ENCODE assay signal across 8 cellular contexts in genomic region chr3:124558898-124559649, GRCh38.
DNase-seq lines count a peak whose midpoint lies in the region; ATAC-seq lines count a peak whose summit lies in the region.

No MANE protein-coding gene starts in this region.

- H3K36me3 Mint-ChIP-seq in natural killer cell treated with Interleukin-12 subunit alpha and Interleukin-12 subunit beta and Interleukin-15 and Interleukin-18, amount 100 ng/mL, for 72 hours: no peaks in the 10 kb centered on the region

- H3K4me1 Mint-ChIP-seq in natural killer cell treated with Interleukin-12 subunit alpha and Interleukin-12 subunit beta and Interleukin-15 and Interleukin-18, amount 100 ng/mL, for 72 hours (ENCODE audit: low read depth in 2 of 2): no peaks in the 10 kb centered on the region

- DNase-seq in GOT3 (lab: John Stamatoyannopoulos, UW): peak; percentile 25
- peak; percentile 97 for DNase-seq in NCI-H82 treated with DMSO at 0.1 percent for 48 hours (lab: John Stamatoyannopoulos, UW; ENCODE audit: unreplicated experiment)
- DNase-seq in epithelial cell of prostate (ENCODE audit: low read depth, low spot score): peak; percentile 63
- peak; percentile 85 for DNase-seq in mucosa of gallbladder (ENCODE audit: low spot score)
- no peak for DNase-seq in KG1 (lab: John Stamatoyannopoulos, UW)
- DNase-seq in natural killer cell treated with Interleukin-12 subunit alpha and Interleukin-12 subunit beta and Interleukin-15 and Interleukin-18, amount 100 ng/mL, for 72 hours (ENCODE audit: low spot score): no peak
- no peak for DNase-seq in OCI-M1 (lab: John Stamatoyannopoulos, UW)

- no peak for ATAC-seq in natural killer cell treated with Interleukin-12 subunit alpha and Interleukin-12 subunit beta and Interleukin-15 and Interleukin-18, amount 100 ng/mL, for 72 hours
- ATAC-seq in HG03378 (IDR thresholded peaks at IDR 0.05; ENCODE audit: unreplicated experiment): no peak

- no peak overlapping the region for H3K4me3 Mint-ChIP-seq in natural killer cell treated with Interleukin-12 subunit alpha and Interleukin-12 subunit beta and Interleukin-15 and Interleukin-18, amount 100 ng/mL, for 72 hours

- H3K27ac Mint-ChIP-seq in natural killer cell treated with Interleukin-12 subunit alpha and Interleukin-12 subunit beta and Interleukin-15 and Interleukin-18, amount 100 ng/mL, for 72 hours: no peak overlapping the region

- H3K9me3 Mint-ChIP-seq in natural killer cell treated with Interleukin-12 subunit alpha and Interleukin-12 subunit beta and Interleukin-15 and Interleukin-18, amount 100 ng/mL, for 72 hours: no peaks in the 10 kb centered on the region

- H3K27me3 Mint-ChIP-seq in natural killer cell treated with Interleukin-12 subunit alpha and Interleukin-12 subunit beta and Interleukin-15 and Interleukin-18, amount 100 ng/mL, for 72 hours: peaks cover 48 to 71% of the 10 kb centered on the region in 2 donors

- no peak overlapping the region for H3K27ac ChIP-seq in epithelial cell of prostate

Comparison
In these comparisons a context has a peak if more than half of its experiments do, and no peak if none do; other contexts are left out.
1. DNase-seq: peak in GOT3 (single experiment), NCI-H82 treated with DMSO at 0.1 percent for 48 hours (single experiment), epithelial cell of prostate (single experiment) and mucosa of gallbladder (single experiment); none in KG1 (single experiment), natural killer cell treated with Interleukin-12 subunit alpha and Interleukin-12 subunit beta and Interleukin-15 and Interleukin-18, amount 100 ng/mL, for 72 hours (single experiment) and OCI-M1 (single experiment).